Comparison of ENCODE assay signal across 11 cellular contexts in the genomic region with DNA sequence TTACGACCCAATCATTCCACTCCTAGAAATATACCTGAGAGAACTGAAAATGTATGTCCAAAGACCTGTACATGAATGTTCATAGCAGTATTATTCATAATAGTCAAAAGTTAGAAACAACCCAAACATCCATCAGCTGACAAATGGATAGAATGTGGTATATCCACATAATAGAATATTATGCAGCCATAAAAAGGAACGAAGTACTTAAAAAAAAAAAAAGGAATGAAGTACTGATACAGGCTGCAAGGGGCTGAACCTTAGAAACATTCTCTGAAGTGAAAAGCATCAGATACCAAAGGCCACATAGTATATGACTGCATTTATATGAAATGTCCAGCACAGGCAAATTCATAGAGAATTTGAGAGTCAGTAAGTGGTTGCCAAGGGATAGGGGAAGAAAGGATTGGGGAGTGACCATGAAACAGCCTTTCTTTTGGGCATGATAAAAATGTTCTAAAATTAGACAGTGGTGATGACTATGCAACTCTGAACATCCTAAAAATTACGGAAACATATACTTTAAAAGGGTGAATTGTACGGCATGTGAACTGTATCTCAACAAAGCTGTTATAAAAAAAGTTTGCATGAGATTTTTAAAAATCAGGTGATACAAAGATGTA. TPM values are rescaled to one million over a fixed set of nuclear protein-coding genes. Genes with fewer than 3 reads are reported as not detected.
DNase-seq lines count a peak whose midpoint lies in the region; ATAC-seq and TF ChIP-seq lines count a peak whose summit lies in the region.
"Had no signal": no experiment of that assay in that cellular context is flagged by ENCODE, and none has a peak within 500 bp of the region (broad histone marks: within the 10 kb centered on the region; RNA-seq: fewer than 3 reads in every experiment).

No MANE protein-coding gene starts in this region.

- H3K4me3 ChIP-seq in Loucy (ENCODE audit: low read length, poor library complexity, severe bottlenecking), result no peak overlapping the region
- no peak overlapping the region for H3K4me3 ChIP-seq in PC-9

- H4K20me1 ChIP-seq in Loucy (ENCODE audit: insufficient read depth, low read length, poor library complexity, severe bottlenecking) (peaks cover 6% of the 10 kb centered on the region), PC-9 (ENCODE audit: insufficient read depth) (no peaks in the 10 kb centered on the region; the same call in 1 of the 2 replicates)

- POLR2A ChIA-PET in CD4-positive, alpha-beta T cell (lab: Charles Lee), result interaction anchor here (1.5 kb wide), 1 partner anchor 105 kb away, joined by 4 read pairs; a partner anchor contains a TSS
- POLR2A ChIA-PET in PC-9 (lab: Charles Lee; ENCODE audit: unreplicated experiment), result no interaction called here

- H3K27ac Mint-ChIP-seq in CD4-positive, alpha-beta T cell, result peak overlapping the region; percentile 80
- peak overlapping the region; percentile 86 for H3K27ac Mint-ChIP-seq in activated naive CD8-positive, alpha-beta T cell treated with anti-CD3 and anti-CD28 coated beads, Interleukin-2, amount 50 U/mL, for 24 hours
- H3K27ac Mint-ChIP-seq in naive B cell, result peak overlapping the region; percentile 39 to 85 (median 69)

- ATAC-seq in CD4-positive, alpha-beta T cell (ENCODE audit: poor library complexity), result no peak
- ATAC-seq in activated naive CD8-positive, alpha-beta T cell treated with anti-CD3 and anti-CD28 coated beads, Interleukin-2, amount 50 U/mL, for 24 hours, result no peak
- ATAC-seq in naive B cell (ENCODE audit: low read depth in 2 of 2), result no peak
- ATAC-seq in HG03432 (IDR thresholded peaks at IDR 0.05; ENCODE audit: unreplicated experiment), result no peak
- ATAC-seq in GM21367 (IDR thresholded peaks at IDR 0.05; ENCODE audit: unreplicated experiment), result no peak

- peaks cover 43% of the 10 kb centered on the region for H3K4me1 ChIP-seq in Loucy (ENCODE audit: insufficient read depth, low read length, poor library complexity, severe bottlenecking)
- H3K4me1 ChIP-seq in PC-9 (replicated peaks; ENCODE audit: insufficient read depth), result no peaks in the 10 kb centered on the region

- H3K27ac ChIP-seq in CD4-positive, alpha-beta T cell (ENCODE audit: low read depth, low read length), result no peak overlapping the region
- no peak overlapping the region for H3K27ac ChIP-seq in caudate nucleus (ENCODE audit: low read depth, low read length)
- H3K27ac ChIP-seq in PC-9, result no peak overlapping the region

- H3K27me3 ChIP-seq in CD4-positive, alpha-beta T cell (ENCODE audit: control insufficient read depth, insufficient read depth, low read length), result no peaks in the 10 kb centered on the region
- H3K27me3 ChIP-seq in Loucy (ENCODE audit: insufficient read depth, low read length, poor library complexity, severe bottlenecking) (no peaks in the 10 kb centered on the region), PC-9 (ENCODE audit: insufficient read depth, low read depth) (no peaks in the 10 kb centered on the region)

- 0 out of 2 replicates have a peak, but pooled peaks cover 3% of the 10 kb centered on the region for H3F3A ChIP-seq in Loucy (ENCODE audit: low read depth)
- H3F3A ChIP-seq in PC-9 (ENCODE audit: insufficient read depth, low read depth), result no peaks in the 10 kb centered on the region

- no peaks in the 10 kb centered on the region for H3K9me2 ChIP-seq in Loucy (replicated peaks; ENCODE audit: low read depth, low read length)
- H3K9me2 ChIP-seq in PC-9 (ENCODE audit: insufficient read depth), result no peaks in the 10 kb centered on the region

- no peaks in the 10 kb centered on the region for H3K9me3 Mint-ChIP-seq in CD4-positive, alpha-beta T cell
- H3K9me3 Mint-ChIP-seq in activated naive CD8-positive, alpha-beta T cell treated with anti-CD3 and anti-CD28 coated beads, Interleukin-2, amount 50 U/mL, for 24 hours, result no peaks in the 10 kb centered on the region
- H3K9me3 Mint-ChIP-seq in naive B cell, result peaks cover 0 to 4% (median 0%) of the 10 kb centered on the region in 7 donors

- H2AFZ ChIP-seq in Loucy (ENCODE audit: low read length) (no peak overlapping the region), PC-9 (no peak overlapping the region)

- no peak for DNase-seq in CD4-positive, alpha-beta T cell
- DNase-seq in activated naive CD8-positive, alpha-beta T cell treated with anti-CD3 and anti-CD28 coated beads, Interleukin-2, amount 50 U/mL, for 24 hours, result no peak
- DNase-seq in naive B cell, result no peak
- no peak for DNase-seq in caudate nucleus (lab: John Stamatoyannopoulos, UW)
- DNase-seq in PC-9, result no peak
- DNase-seq: activated CD4-positive, CD25-positive, alpha-beta regulatory T cell treated with anti-CD3 and anti-CD28 coated beads, Interleukin-2, amount 50 U/mL, for 72 hours; cortex of kidney; NCI-H226 had no signal

- TF ChIP-seq CTCF in CD4-positive, alpha-beta T cell (IDR thresholded peaks at IDR 0.05), result no peak
- TF ChIP-seq CTCF in Loucy (conservative IDR thresholded peaks at IDR 0.05; ENCODE audit: low read length) (no peak), PC-9 (conservative IDR thresholded peaks at IDR 0.05) (no peak)

- no peaks in the 10 kb centered on the region for H3K9me3 ChIP-seq in CD4-positive, alpha-beta T cell (ENCODE audit: control insufficient read depth, low read length)
- no peaks in the 10 kb centered on the region for H3K9me3 ChIP-seq in Loucy (ENCODE audit: insufficient read depth, low read depth, low read length)
- no peaks in the 10 kb centered on the region for H3K9me3 ChIP-seq in PC-9 (ENCODE audit: insufficient read depth, low read depth)

- CTCF ChIA-PET in CD4-positive, alpha-beta T cell (lab: Charles Lee), result interaction anchor here (1.5 kb wide), 1 partner anchor 12 kb away, joined by 4 read pairs; no protein-coding TSS in a partner anchor
- CTCF ChIA-PET in PC-9 (lab: Charles Lee), result no interaction called here

- peaks cover 25% of the 10 kb centered on the region for H3K79me2 ChIP-seq in Loucy (ENCODE audit: insufficient read depth, low read length)
- H3K79me2 ChIP-seq in PC-9 (ENCODE audit: low read depth), result no peaks in the 10 kb centered on the region

- H3K4me2 ChIP-seq in Loucy (ENCODE audit: low read depth, low read length, poor library complexity, severe bottlenecking), result peak overlapping the region; percentile 75
- H3K4me2 ChIP-seq in PC-9, result no peak overlapping the region

- H3K4me1 Mint-ChIP-seq in CD4-positive, alpha-beta T cell (ENCODE audit: low read depth), result peaks cover 69% of the 10 kb centered on the region
- H3K4me1 Mint-ChIP-seq in activated naive CD8-positive, alpha-beta T cell treated with anti-CD3 and anti-CD28 coated beads, Interleukin-2, amount 50 U/mL, for 24 hours, result peaks cover 76% of the 10 kb centered on the region
- H3K4me1 Mint-ChIP-seq in naive B cell, result peaks cover 45 to 60% (median 45%) of the 10 kb centered on the region in 3 donors

- peaks cover 18% of the 10 kb centered on the region for H3K36me3 Mint-ChIP-seq in CD4-positive, alpha-beta T cell (ENCODE audit: low read depth)
- peaks cover 10% of the 10 kb centered on the region for H3K36me3 Mint-ChIP-seq in activated naive CD8-positive, alpha-beta T cell treated with anti-CD3 and anti-CD28 coated beads, Interleukin-2, amount 50 U/mL, for 24 hours (ENCODE audit: low read depth)
- H3K36me3 Mint-ChIP-seq in naive B cell, result no peaks in the 10 kb centered on the region

- H3K36me3 ChIP-seq in Loucy (ENCODE audit: insufficient read depth, low read length) (no peaks in the 10 kb centered on the region), PC-9 (ENCODE audit: low read depth) (no peaks in the 10 kb centered on the region)

- no TSS peak for BruUV-seq in PC-9 (replicated peaks; lab: Mats Ljungman, UMichigan)

- no peak overlapping the region for H3K9ac ChIP-seq in Loucy (ENCODE audit: low read depth, low read length, poor library complexity, severe bottlenecking)

- H3K4me3 Mint-ChIP-seq in CD4-positive, alpha-beta T cell, result peak overlapping the region; percentile 90
- H3K4me3 Mint-ChIP-seq in activated naive CD8-positive, alpha-beta T cell treated with anti-CD3 and anti-CD28 coated beads, Interleukin-2, amount 50 U/mL, for 24 hours, result peak overlapping the region; percentile 88
- H3K4me3 Mint-ChIP-seq in naive B cell, result peak overlapping the region in 7 of 8 donors; percentile 83 to 95 (median 90)

- intact Hi-C loops in CD4-positive, alpha-beta T cell (cut with DNase I, micrococcal nuclease), result loop anchor here in 1 of 2 experiments (2.0 kb wide), 1 partner anchor 159 kb away; a partner anchor contains a TSS
- intact Hi-C loops in PC-9 (cut with micrococcal nuclease; ENCODE audit: unreplicated experiment), result no loop called here

- H3K27me3 Mint-ChIP-seq in CD4-positive, alpha-beta T cell, result no peaks in the 10 kb centered on the region
- no peaks in the 10 kb centered on the region for H3K27me3 Mint-ChIP-seq in activated naive CD8-positive, alpha-beta T cell treated with anti-CD3 and anti-CD28 coated beads, Interleukin-2, amount 50 U/mL, for 24 hours
- H3K27me3 Mint-ChIP-seq in naive B cell, result no peaks in the 10 kb centered on the region

RNA-seq across cellular contexts. Expression of a gene that starts 1.8 kb away (rescaled TPM):
- total RNA-seq in CD4-positive, alpha-beta T cell, result 1 to 10 TPM; 7.2 to 7.4 TPM
- polyA plus RNA-seq in naive B cell (ENCODE audit: low read depth in 6 of 6), result 10 to 100 TPM; 13.9 to 39.0 (median 28.5) TPM
- total RNA-seq in PC-9 (2021), result 13.5 and 18.9 TPM in 2 replicates

RNA-seq across cellular contexts. Expression of a gene that starts 29.7 kb away (rescaled TPM):
- not detected for total RNA-seq in CD4-positive, alpha-beta T cell
- polyA plus RNA-seq in naive B cell (ENCODE audit: low read depth in 6 of 6), result not detected
- not detected in 2 replicates for total RNA-seq in PC-9 (2021)

RNA-seq across cellular contexts. Expression of a gene that starts 33.7 kb away (rescaled TPM):
- not detected for total RNA-seq in CD4-positive, alpha-beta T cell
- not detected for polyA plus RNA-seq in naive B cell (ENCODE audit: low read depth in 6 of 6)
- total RNA-seq in PC-9 (2021), result not detected in 2 replicates
